8 cellular contexts compared by ENCODE assay signal in the genomic region with DNA sequence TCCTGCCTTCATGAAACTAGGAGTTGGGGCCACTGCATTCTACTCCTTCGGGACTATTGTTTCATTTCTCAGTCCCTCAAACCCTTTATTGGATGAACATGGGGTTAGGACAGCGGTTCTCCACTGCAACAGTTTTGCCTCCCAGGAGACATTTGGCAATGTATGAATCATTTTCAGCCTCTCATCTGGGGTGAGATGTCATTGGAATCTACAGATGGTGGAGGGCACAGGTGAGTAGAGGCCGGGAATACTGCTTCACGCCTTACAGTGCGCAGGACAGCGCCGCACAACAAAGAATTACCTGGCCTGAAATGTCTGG. TPM values are rescaled to one million over a fixed set of nuclear protein-coding genes. Genes with fewer than 3 reads are reported as not detected.
DNase-seq lines count a peak whose midpoint lies in the region; ATAC-seq and TF ChIP-seq lines count a peak whose summit lies in the region.

No MANE protein-coding gene starts in this region.

- WGBS in adrenal gland, 4 donors = 59 to 66% (median 64%) methylated on average over 7 of the region's 7 CpGs

- H3K4me1 Mint-ChIP-seq in T-helper 2 cell treated with Interferon-gamma antibody and Interleukin-4, amounts not matched to agents 5 μg/mL and 100 μg/mL, for 36 hours (ENCODE audit: low read depth) = peaks cover 26% of the 10 kb centered on the region

- peak overlapping the region; percentile 83 for H3K4me3 Mint-ChIP-seq in T-helper 2 cell treated with Interferon-gamma antibody and Interleukin-4, amounts not matched to agents 5 μg/mL and 100 μg/mL, for 36 hours

- H3K27ac ChIP-seq in adrenal gland (peak overlapping the region; percentile 43 to 94 (median 84)), temporal lobe (ENCODE audit: low read depth, low read length) (peak overlapping the region; percentile 76)

- intact Hi-C loops in adrenal gland (cut with DNase I) = no loop called here

- H3K9me3 Mint-ChIP-seq in T-helper 2 cell treated with Interferon-gamma antibody and Interleukin-4, amounts not matched to agents 5 μg/mL and 100 μg/mL, for 36 hours = no peaks in the 10 kb centered on the region

- H3K27me3 Mint-ChIP-seq in T-helper 2 cell treated with Interferon-gamma antibody and Interleukin-4, amounts not matched to agents 5 μg/mL and 100 μg/mL, for 36 hours (ENCODE audit: low read depth) = no peaks in the 10 kb centered on the region

- H3K4me3 ChIP-seq in adrenal gland (peak overlapping the region in 2 of 4 donors; percentile 55 to 70), kidney epithelial cell (ENCODE audit: low read depth, low read length) (peak overlapping the region; percentile 30)

- H3K27me3 ChIP-seq in adrenal gland (no peaks in the 10 kb centered on the region), kidney epithelial cell (ENCODE audit: control insufficient read depth, insufficient read depth, low read length) (no peaks in the 10 kb centered on the region)

- H3K9me3 ChIP-seq in adrenal gland (replicated peaks in 1 of 3) = no peaks in the 10 kb centered on the region

- H3K4me1 ChIP-seq in adrenal gland (replicated peaks in 1 of 2) = peaks cover 4 to 9% of the 10 kb centered on the region in 2 donors

- no peak for TF ChIP-seq POLR2A in adrenal gland (IDR thresholded peaks at IDR 0.05)

- TF ChIP-seq CTCF in adrenal gland (IDR thresholded peaks at IDR 0.05) (no peak), kidney epithelial cell (IDR thresholded peaks at IDR 0.05; ENCODE audit: insufficient read depth, low read length, poor library complexity, severe bottlenecking) (no peak)

- ATAC-seq in GM21390 (IDR thresholded peaks at IDR 0.05; ENCODE audit: unreplicated experiment) (no peak), GM19463 (IDR thresholded peaks at IDR 0.05; ENCODE audit: unreplicated experiment) (no peak)

- DNase-seq in T-helper 2 cell treated with Interferon-gamma antibody and Interleukin-4, amounts not matched to agents 5 μg/mL and 100 μg/mL, for 36 hours (ENCODE audit: low spot score) = no peak
- DNase-seq in T-helper 2 cell = no peak
- no peak for DNase-seq in adrenal gland
- no peak for DNase-seq in kidney epithelial cell (ENCODE audit: low read depth)
- no peak for DNase-seq in CD1c-positive myeloid dendritic cell (ENCODE audit: extremely low spot score)

- H3K36me3 Mint-ChIP-seq in T-helper 2 cell treated with Interferon-gamma antibody and Interleukin-4, amounts not matched to agents 5 μg/mL and 100 μg/mL, for 36 hours (ENCODE audit: low read depth) = peaks cover 8% of the 10 kb centered on the region

- H3K36me3 ChIP-seq in adrenal gland (replicated peaks in 1 of 2) (no peaks in the 10 kb centered on the region), kidney epithelial cell (ENCODE audit: control insufficient read depth, insufficient read depth, low read length) (no peaks in the 10 kb centered on the region)

- peak overlapping the region; percentile 82 for H3K27ac Mint-ChIP-seq in T-helper 2 cell treated with Interferon-gamma antibody and Interleukin-4, amounts not matched to agents 5 μg/mL and 100 μg/mL, for 36 hours

RNA-seq across cellular contexts. Expression of a gene that starts 0.6 kb away (rescaled TPM):
- total RNA-seq in adrenal gland (10 to 100 TPM in 7 of 8 donors, 1 to 10 TPM in 1; 4.6 to 22.4 (median 13.0) TPM), kidney epithelial cell (38.0 and 41.3 TPM in 2 replicates), temporal lobe (16.5 TPM)
- polyA plus RNA-seq in adrenal gland = 10 to 100 TPM in 1 of 3 donors, 1 to 10 TPM in 2; 5.0 to 30.1 (median 5.3) TPM
